ENCODE assay signal across 20 cellular contexts in genomic region chr6:140966676-140967075, GRCh38.
"Had no signal": no experiment of that assay in that cellular context is flagged by ENCODE, and none has a peak within 500 bp of the region (broad histone marks: within the 10 kb centered on the region; RNA-seq: fewer than 3 reads in every experiment).

No MANE protein-coding gene starts in this region.

- H3K36me3 ChIP-seq: left lung, neutrophil, right lobe of liver, stomach, thyroid gland, vagina had no signal

- H3K4me1 ChIP-seq: left lung, parathyroid adenoma, right lobe of liver, stomach, thyroid gland, vagina had no signal

- ATAC-seq: left cardiac atrium; left lung; mucosa of descending colon; natural killer cell treated with Interleukin-12 subunit alpha and Interleukin-12 subunit beta and Interleukin-15 and Interleukin-18, amount 100 ng/mL, for 72 hours; right lobe of liver; stimulated activated effector memory CD8-positive, alpha-beta T cell treated with anti-CD3 and anti-CD28 coated beads, Interleukin-12 subunit alpha, Interleukin-12 subunit beta, amount 100 ng/mL, for 72 hours had no signal

- DNase-seq: foreskin melanocyte; head of caudate nucleus; left cardiac atrium; left lung; mesenchymal stem cell; mucosa of descending colon; naive B cell; right lobe of liver; stimulated activated CD4-positive, alpha-beta T cell treated with anti-CD3 and anti-CD28 coated beads, Interleukin-2, amount 100 ng/mL, for 24 hours; stimulated activated CD4-positive, alpha-beta T cell treated with anti-CD3 and anti-CD28 coated beads, Interleukin-4, amount 100 ng/mL, for 24 hours; stimulated activated naive CD4-positive, alpha-beta T cell treated with Interleukin-2 at 50 U/mL for 16 hours; stomach; thyroid gland; trophoblast cell had no signal

- H3K27me3 ChIP-seq: left lung, neutrophil, right lobe of liver, stomach, thyroid gland, vagina had no signal

- H2AFZ ChIP-seq: parathyroid adenoma had no signal

- H3K4me3 ChIP-seq: coronary artery, left lung, mucosa of descending colon, right lobe of liver, stomach, thyroid gland, vagina had no signal

- H3K27ac ChIP-seq: coronary artery, left lung, neutrophil, parathyroid adenoma, right lobe of liver, stomach, thyroid gland, vagina had no signal

- H3K9ac ChIP-seq: parathyroid adenoma had no signal

- H3K9me3 ChIP-seq: left lung, mucosa of descending colon, neutrophil, right lobe of liver, thyroid gland, vagina had no signal

- H3K79me2 ChIP-seq: parathyroid adenoma had no signal
